1 cellular context compared by ENCODE assay signal in genomic region chr9:136438909-136439549, GRCh38.
TF ChIP-seq lines count a peak whose summit lies in the region.

No MANE protein-coding gene starts in this region.

TF ChIP-seq in IMR-90, 13 proteins besides CTCF, POLR2A, EP300 and RAD21:
- TF ChIP-seq FOS (IDR thresholded peaks at IDR 0.05; ENCODE audit: low read depth, low read length) (no peak), MAZ (IDR thresholded peaks at IDR 0.05; ENCODE audit: borderline replicate concordance, low read depth, low read length) (0 out of 2 replicates have a peak, but pooled peaks have one; percentile 2), NFE2L2 (IDR thresholded peaks at IDR 0.05; ENCODE audit: low read depth, low read length) (no peak)
